ENCODE assay signal across 8 cellular contexts in genomic region chr16:21101631-21102420, GRCh38. TPM values are rescaled to one million over a fixed set of nuclear protein-coding genes. Genes with fewer than 3 reads are reported as not detected.
DNase-seq lines count a peak whose midpoint lies in the region; ATAC-seq and TF ChIP-seq lines count a peak whose summit lies in the region.

No MANE protein-coding gene starts in this region.

- H3K4me3 ChIP-seq in PC-3 (ENCODE audit: low read length): no peak overlapping the region

- TF ChIP-seq CTCF in PC-3 (conservative IDR thresholded peaks at IDR 0.05; ENCODE audit: low read depth, low read length): peak; percentile 55

- H3K9ac ChIP-seq in PC-3 (ENCODE audit: low read length): no peak overlapping the region

- no peak overlapping the region for H2AFZ ChIP-seq in PC-3 (ENCODE audit: low read length)

- H3K4me2 ChIP-seq in PC-3 (ENCODE audit: low read length): no peak overlapping the region

- H3K4me1 ChIP-seq in PC-3 (ENCODE audit: insufficient read depth, low read length): peaks cover 9% of the 10 kb centered on the region

- H3K9me2 ChIP-seq in PC-3 (replicated peaks; ENCODE audit: low read length): no peaks in the 10 kb centered on the region

- BruUV-seq in PC-3 (replicated peaks; lab: Mats Ljungman, UMichigan): no TSS peak

- CTCF ChIA-PET in PC-3 (lab: Charles Lee): interaction anchor here (0.6 kb wide), 2 partner anchors 127 to 250 kb away, joined by 4 to 5 read pairs; no protein-coding TSS in a partner anchor

- no peaks in the 10 kb centered on the region for H3K9me3 ChIP-seq in PC-3 (ENCODE audit: low read length)

- H3F3A ChIP-seq in PC-3 (ENCODE audit: low read length, unreplicated experiment): no peaks in the 10 kb centered on the region

- H3K27me3 ChIP-seq in PC-3 (ENCODE audit: low read length): no peaks in the 10 kb centered on the region

- H3K79me2 ChIP-seq in PC-3 (ENCODE audit: low read length): no peaks in the 10 kb centered on the region

- TF ChIP-seq POLR2A in erythroblast (IDR thresholded peaks at IDR 0.05; ENCODE audit: low read length): no peak

- H4K20me1 ChIP-seq in PC-3 (ENCODE audit: low read length): no peaks in the 10 kb centered on the region

- peak; percentile 65 for ATAC-seq in PC-3
- no peak for ATAC-seq in HG03457 (IDR thresholded peaks at IDR 0.05; ENCODE audit: unreplicated experiment)
- ATAC-seq in HG02870 (IDR thresholded peaks at IDR 0.05; ENCODE audit: unreplicated experiment): no peak

- DNase-seq in NOMO-1 (lab: John Stamatoyannopoulos, UW; ENCODE audit: unreplicated experiment in 2 of 2) (peak; percentile 5 to 6), NOMO-1 treated with DMSO at 0.1 percent for 48 hours (lab: John Stamatoyannopoulos, UW; ENCODE audit: unreplicated experiment) (no peak), PC-3 (peak; percentile 30), erythroblast (lab: John Stamatoyannopoulos, UW) (peak; percentile 16 to 24), NCI-H2081 (lab: John Stamatoyannopoulos, UW) (no peak)
- DNase-seq in stimulated activated CD4-positive, alpha-beta T cell treated with anti-CD3 and anti-CD28 coated beads, Interleukin-4, amount 100 ng/mL, for 4 hours: peak; percentile 3 to 17

- H3K27ac ChIP-seq in PC-3 (ENCODE audit: low read length): no peak overlapping the region

- POLR2A ChIA-PET in PC-3 (lab: Charles Lee; ENCODE audit: unreplicated experiment): interaction anchor here (0.7 kb wide), 1 partner anchor 1405 kb away, joined by 3 read pairs; no protein-coding TSS in a partner anchor

- H3K36me3 ChIP-seq in PC-3 (ENCODE audit: low read depth, low read length): no peaks in the 10 kb centered on the region

- intact Hi-C loops in PC-3 (cut with micrococcal nuclease): loop anchor here (5.0 kb wide), 1 partner anchor 250 kb away; no protein-coding TSS in a partner anchor

RNA-seq across cellular contexts. Expression of gene DNAH3, which starts 48.8 kb away (rescaled TPM):
- under 0.01 and 0.11 TPM in 2 replicates for total RNA-seq in PC-3 (2014; rRNA removed)

RNA-seq across cellular contexts. Expression of gene LDAF1, which starts 56.6 kb away (rescaled TPM):
- total RNA-seq in PC-3 (2014; rRNA removed): 3.6 and 11.5 TPM in 2 replicates

Comparison
In these comparisons a context has a peak if more than half of its experiments do, and no peak if none do; other contexts are left out.
1. DNase-seq: peak in NOMO-1 (2 of 2), PC-3 (single experiment), erythroblast (2 of 2) and stimulated activated CD4-positive, alpha-beta T cell treated with anti-CD3 and anti-CD28 coated beads, Interleukin-4, amount 100 ng/mL, for 4 hours (2 of 2); none in NOMO-1 treated with DMSO at 0.1 percent for 48 hours (single experiment) and NCI-H2081 (0 of 2).